Comparison of ENCODE assay signal across 19 cellular contexts in genomic region chr2:10439185-10439879, GRCh38. TPM values are rescaled to one million over a fixed set of nuclear protein-coding genes. Genes with fewer than 3 reads are reported as not detected.
DNase-seq lines count a peak whose midpoint lies in the region; ATAC-seq, FAIRE-seq and TF ChIP-seq lines count a peak whose summit lies in the region.
"Had no signal": no experiment of that assay in that cellular context is flagged by ENCODE, and none has a peak within 500 bp of the region (broad histone marks: within the 10 kb centered on the region; RNA-seq: fewer than 3 reads in every experiment).

No MANE protein-coding gene starts in this region.

- H3K27ac Mint-ChIP-seq in HFFc6: peak overlapping the region; percentile 21; the same call in 1 of the 2 replicates
- H3K27ac Mint-ChIP-seq in activated naive CD8-positive, alpha-beta T cell treated with anti-CD3 and anti-CD28 coated beads, Interleukin-2, amount 50 U/mL, for 24 hours: peak overlapping the region; percentile 4
- no peak overlapping the region for H3K27ac Mint-ChIP-seq in GM23338

- no peak overlapping the region for H3K4me2 ChIP-seq in GM23338

- H3K36me3 ChIP-seq in right lobe of liver: peaks cover 0 to 49% (median 23%) of the 10 kb centered on the region in 4 donors
- H3K36me3 ChIP-seq in GM23338 (ENCODE audit: insufficient read depth): peaks cover 15% of the 10 kb centered on the region; the same call in 1 of the 2 replicates

- H3K27me3 ChIP-seq in right lobe of liver (no peaks in the 10 kb centered on the region), GM23338 (ENCODE audit: insufficient read depth) (no peaks in the 10 kb centered on the region)
- H3K27me3 ChIP-seq: breast epithelium, heart left ventricle had no signal

- TF ChIP-seq CTCF in C4-2B (conservative IDR thresholded peaks at IDR 0.05): no peak
- TF ChIP-seq CTCF in HFFc6 (IDR thresholded peaks at IDR 0.05): no peak
- no peak for TF ChIP-seq CTCF in right lobe of liver (IDR thresholded peaks at IDR 0.05)
- TF ChIP-seq CTCF in GM23338 (conservative IDR thresholded peaks at IDR 0.05; ENCODE audit: low read depth in 2 of 2): no peak

- no peak for ATAC-seq in activated naive CD8-positive, alpha-beta T cell treated with anti-CD3 and anti-CD28 coated beads, Interleukin-2, amount 50 U/mL, for 24 hours
- peak; percentile 60 to 80 (median 64) for ATAC-seq in right lobe of liver
- ATAC-seq in GM23338: no peak

- H3K4me1 Mint-ChIP-seq in HFFc6 (ENCODE audit: low read depth) (peaks cover 7% of the 10 kb centered on the region), GM23338 (no peaks in the 10 kb centered on the region)
- H3K4me1 Mint-ChIP-seq in activated naive CD8-positive, alpha-beta T cell treated with anti-CD3 and anti-CD28 coated beads, Interleukin-2, amount 50 U/mL, for 24 hours: peaks cover 34% of the 10 kb centered on the region

- H3K9me3 ChIP-seq in right lobe of liver: no peaks in the 10 kb centered on the region
- H3K9me3 ChIP-seq: breast epithelium, heart left ventricle had no signal

- no peaks in the 10 kb centered on the region for H3K4me1 ChIP-seq in right lobe of liver
- no peaks in the 10 kb centered on the region for H3K4me1 ChIP-seq in GM23338 (ENCODE audit: insufficient read depth)
- H3K4me1 ChIP-seq: breast epithelium had no signal

- peaks cover 6% of the 10 kb centered on the region for H3K27me3 Mint-ChIP-seq in HFFc6 (ENCODE audit: insufficient read depth)
- H3K27me3 Mint-ChIP-seq in activated naive CD8-positive, alpha-beta T cell treated with anti-CD3 and anti-CD28 coated beads, Interleukin-2, amount 50 U/mL, for 24 hours: peaks cover 2% of the 10 kb centered on the region
- H3K27me3 Mint-ChIP-seq in GM23338 (ENCODE audit: insufficient read depth, low read depth, poor library complexity): peaks cover 10% of the 10 kb centered on the region

- no peak overlapping the region for H2AFZ ChIP-seq in GM23338

- H3K27ac ChIP-seq in C4-2B (peak overlapping the region; percentile 2; the same call in 1 of the 2 replicates), right lobe of liver (no peak overlapping the region), GM23338 (ENCODE audit: low read depth) (no peak overlapping the region)
- H3K27ac ChIP-seq: breast epithelium, heart left ventricle had no signal

- no peaks in the 10 kb centered on the region for H3K9me3 Mint-ChIP-seq in HFFc6
- no peaks in the 10 kb centered on the region for H3K9me3 Mint-ChIP-seq in activated naive CD8-positive, alpha-beta T cell treated with anti-CD3 and anti-CD28 coated beads, Interleukin-2, amount 50 U/mL, for 24 hours
- no peaks in the 10 kb centered on the region for H3K9me3 Mint-ChIP-seq in GM23338

- peaks cover 31% of the 10 kb centered on the region for H3K36me3 Mint-ChIP-seq in HFFc6 (ENCODE audit: low read depth)
- peaks cover 57% of the 10 kb centered on the region for H3K36me3 Mint-ChIP-seq in activated naive CD8-positive, alpha-beta T cell treated with anti-CD3 and anti-CD28 coated beads, Interleukin-2, amount 50 U/mL, for 24 hours (ENCODE audit: low read depth)
- H3K36me3 Mint-ChIP-seq in GM23338 (ENCODE audit: low read depth): peaks cover 54% of the 10 kb centered on the region

- H3K4me3 Mint-ChIP-seq in HFFc6: no peak overlapping the region
- H3K4me3 Mint-ChIP-seq in activated naive CD8-positive, alpha-beta T cell treated with anti-CD3 and anti-CD28 coated beads, Interleukin-2, amount 50 U/mL, for 24 hours: no peak overlapping the region
- no peak overlapping the region for H3K4me3 Mint-ChIP-seq in GM23338

- no peak for TF ChIP-seq POLR2A in right lobe of liver (IDR thresholded peaks at IDR 0.05)

- no peaks in the 10 kb centered on the region for H3K79me2 ChIP-seq in GM23338 (replicated peaks; ENCODE audit: insufficient read depth)

- no peaks in the 10 kb centered on the region for H4K20me1 ChIP-seq in GM23338 (replicated peaks; ENCODE audit: insufficient read depth)

- FAIRE-seq in GM19239 (lab: Jason Lieb, UNC): no peak
- FAIRE-seq in urothelium cell line (lab: Jason Lieb, UNC): no peak

- 73% methylated on average over 7 of the region's 11 CpGs for WGBS in right lobe of liver (ENCODE audit: insufficient coverage, low coverage, low lambda C conversion rate, missing lambda C conversion rate)

- H3K4me3 ChIP-seq in right lobe of liver: no peak overlapping the region
- H3K4me3 ChIP-seq in GM23338: no peak overlapping the region
- H3K4me3 ChIP-seq: breast epithelium, heart left ventricle had no signal

- H3K9me2 ChIP-seq in GM23338 (ENCODE audit: insufficient read depth): no peaks in the 10 kb centered on the region

- DNase-seq in HFFc6 (no peak), right lobe of liver (no peak), SHP77 (lab: John Stamatoyannopoulos, UW) (no peak), GM23338 (ENCODE audit: low spot score) (no peak), GM19239 (ENCODE audit: insufficient read length, low spot score) (no peak), urothelium cell line (ENCODE audit: low spot score) (no peak)
- no peak for DNase-seq in activated naive CD8-positive, alpha-beta T cell treated with anti-CD3 and anti-CD28 coated beads, Interleukin-2, amount 50 U/mL, for 24 hours
- DNase-seq: activated effector memory CD4-positive, alpha-beta T cell treated with Interleukin-2 at 50 U/mL for 16 hours; AML-193; DMS79 treated with DMSO at 0.1 percent for 48 hours; heart left ventricle; kidney glomerular epithelial cell; NCI-H2029 treated with DMSO at 0.1 percent for 48 hours; NCI-H774; SIG-M5; stimulated activated CD4-positive, alpha-beta T cell treated with anti-CD3 and anti-CD28 coated beads, Interleukin-12 subunit alpha, Interleukin-12 subunit beta, amount 100 ng/mL, for 4 hours; T1000 had no signal

- intact Hi-C loops in right lobe of liver (cut with DNase I): loop anchor here (5.0 to 10.0 kb wide), 4 partner anchors 225 to 387 kb away; partner anchors contain the start of gene RRM2 (in 2 of the 2)

- H3F3A ChIP-seq in GM23338 (replicated peaks; ENCODE audit: low read depth): no peaks in the 10 kb centered on the region

TF ChIP-seq in GM23338, 12 proteins besides CTCF, POLR2A, EP300 and RAD21 (continues in another document):
- no peak for TF ChIP-seq ZNF331 (CRISPR knock-in tag; IDR thresholded peaks at IDR 0.05; ENCODE audit: low read depth)
- TF ChIP-seq, protein P1, sequence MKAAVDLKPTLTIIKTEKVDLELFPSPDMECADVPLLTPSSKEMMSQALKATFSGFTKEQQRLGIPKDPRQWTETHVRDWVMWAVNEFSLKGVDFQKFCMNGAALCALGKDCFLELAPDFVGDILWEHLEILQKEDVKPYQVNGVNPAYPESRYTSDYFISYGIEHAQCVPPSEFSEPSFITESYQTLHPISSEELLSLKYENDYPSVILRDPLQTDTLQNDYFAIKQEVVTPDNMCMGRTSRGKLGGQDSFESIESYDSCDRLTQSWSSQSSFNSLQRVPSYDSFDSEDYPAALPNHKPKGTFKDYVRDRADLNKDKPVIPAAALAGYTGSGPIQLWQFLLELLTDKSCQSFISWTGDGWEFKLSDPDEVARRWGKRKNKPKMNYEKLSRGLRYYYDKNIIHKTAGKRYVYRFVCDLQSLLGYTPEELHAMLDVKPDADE (IDR thresholded peaks at IDR 0.05): no peak

RNA-seq across cellular contexts. Expression of gene ODC1, which starts 8.8 kb away (rescaled TPM):
- 100 to 1,000 TPM; 116 to 155 (median 143) TPM for total RNA-seq in HFFc6 (2021; fragmentation: NEBNext Ultra II Directional; extraction: Animal tissue kit (Norgen Biotek cat#: 25700))
- total RNA-seq in right lobe of liver: 100 to 1,000 TPM in 2 of 6 experiments, 10 to 100 TPM in 4; 14.4 to 197 (median 28.6) TPM
- 70.3 and 85.5 TPM in 2 replicates for total RNA-seq in GM23338 (2014; rRNA removed; shearing (Covaris generic))
- 23.3 and 24.2 TPM in 2 replicates for polyA plus RNA-seq in GM23338 (2016; fragmentation: Nextera tagmentation; extraction: Ambion mirVana)

Comparison
In these comparisons a context has a peak if more than half of its experiments do, and no peak if none do; other contexts are left out.
1. ATAC-seq: peak in right lobe of liver (4 of 4); none in activated naive CD8-positive, alpha-beta T cell treated with anti-CD3 and anti-CD28 coated beads, Interleukin-2, amount 50 U/mL, for 24 hours (single experiment) and GM23338 (single experiment).